1 cellular context compared by ENCODE assay signal in the genomic region with DNA sequence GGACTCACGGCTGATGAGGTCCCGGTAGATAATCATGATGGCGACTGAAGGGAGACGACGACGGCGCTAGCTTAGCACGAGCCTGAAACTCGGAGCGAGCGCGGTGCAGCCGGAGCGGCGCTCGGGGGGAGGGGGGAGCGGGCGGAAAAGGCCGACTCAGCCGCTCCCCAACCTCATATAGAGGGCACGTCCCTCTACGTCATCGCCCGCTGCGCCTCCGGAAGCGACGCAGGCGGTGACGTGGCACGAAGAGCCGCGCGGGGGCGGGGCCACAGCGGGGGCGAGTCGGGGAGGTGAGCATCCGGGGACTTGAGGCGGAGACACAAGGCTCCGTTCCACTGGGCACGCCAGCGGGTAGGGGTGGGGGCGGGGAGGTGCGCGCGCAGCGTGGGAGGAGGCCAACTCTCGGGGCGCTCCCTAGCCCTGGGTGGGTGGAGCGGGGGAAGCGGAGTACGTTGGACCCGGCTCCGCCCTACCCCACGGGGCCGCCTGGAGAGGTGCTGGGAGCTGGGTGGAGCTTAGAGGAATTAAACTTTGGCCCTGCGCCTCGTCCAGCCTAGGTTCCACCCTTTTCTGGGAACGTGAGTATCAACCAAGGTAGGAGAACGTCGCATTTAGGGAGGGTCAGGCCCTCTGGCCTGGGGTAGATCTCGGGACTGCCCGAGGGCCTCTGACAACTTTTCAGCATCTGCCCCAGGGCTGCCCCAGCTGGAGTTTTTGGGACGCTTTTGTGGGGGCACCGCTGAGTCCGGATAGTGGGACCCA.
TF ChIP-seq lines count a peak whose summit lies in the region.

A gene (minus strand): TSS at position 150 of the 765 bp plus-strand sequence. CDS start 114 bp downstream, at position 36.

TF ChIP-seq in HepG2, 621 proteins besides CTCF, POLR2A, EP300 and RAD21 (continued from another document and continues in another):
- TF ChIP-seq GFI1 (CRISPR knock-in tag; IDR thresholded peaks at IDR 0.05; ENCODE audit: borderline replicate concordance) (0 out of 2 replicates have a peak, but pooled peaks have one; percentile 31), HCFC1 (IDR thresholded peaks at IDR 0.05; ENCODE audit: low read depth, low read length) (peak; percentile 64), SPEN (CRISPR knock-in tag; IDR thresholded peaks at IDR 0.05; ENCODE audit: low read depth) (peak; percentile 79; the same call in 1 of the 2 replicates), AGO1 (IDR thresholded peaks at IDR 0.05; ENCODE audit: low read depth, low read length, poor library complexity, severe bottlenecking) (peak; percentile 34), ADNP (CRISPR knock-in tag; IDR thresholded peaks at IDR 0.05) (no peak), DMAP1 (CRISPR knock-in tag; IDR thresholded peaks at IDR 0.05) (peak; percentile 79), KAT7 (CRISPR knock-in tag; IDR thresholded peaks at IDR 0.05; ENCODE audit: borderline replicate concordance) (peak; percentile 67; the same call in 1 of the 2 replicates), HDAC1 (CRISPR knock-in tag; IDR thresholded peaks at IDR 0.05) (peak; percentile 71), ZNF34 (CRISPR knock-in tag; IDR thresholded peaks at IDR 0.05; ENCODE audit: borderline replicate concordance) (peak; percentile 4; the same call in 1 of the 2 replicates), CBFB (CRISPR knock-in tag; IDR thresholded peaks at IDR 0.05) (no peak), SRSF1 (optimal IDR thresholded peaks at IDR 0.05; ENCODE audit: low read depth, low read length) (no peak), MXI1 (IDR thresholded peaks at IDR 0.05; ENCODE audit: borderline replicate concordance, low read depth, low read length) (peak; percentile 64; the same call in 1 of the 3 replicates), DR1 (CRISPR knock-in tag; IDR thresholded peaks at IDR 0.05) (peak; percentile 98), SP5 (CRISPR knock-in tag; IDR thresholded peaks at IDR 0.05; ENCODE audit: borderline replicate concordance, low read depth) (peak; percentile 88), ZNF572 (CRISPR knock-in tag; IDR thresholded peaks at IDR 0.05) (peak; percentile 69; the same call in 1 of the 2 replicates), ZNF143 (CRISPR knock-in tag; IDR thresholded peaks at IDR 0.05) (0 out of 2 replicates have a peak, but pooled peaks have one; percentile 43), SMAD3 (CRISPR knock-in tag; IDR thresholded peaks at IDR 0.05) (0 out of 2 replicates have a peak, but pooled peaks have one; percentile 67), ZNF451 (CRISPR knock-in tag; IDR thresholded peaks at IDR 0.05) (no peak), DNMT1 (CRISPR knock-in tag; IDR thresholded peaks at IDR 0.05) (0 out of 2 replicates have a peak, but pooled peaks have one; percentile 9), ZNF326 (CRISPR knock-in tag; IDR thresholded peaks at IDR 0.05; ENCODE audit: borderline replicate concordance) (no peak), ZMYM2 (CRISPR knock-in tag; IDR thresholded peaks at IDR 0.05) (no peak), YEATS4 (CRISPR knock-in tag; IDR thresholded peaks at IDR 0.05; ENCODE audit: borderline replicate concordance) (peak; percentile 86; the same call in 1 of the 2 replicates), ZIK1 (CRISPR knock-in tag; IDR thresholded peaks at IDR 0.05; ENCODE audit: borderline replicate concordance, low read depth) (no peak), ELF4 (CRISPR knock-in tag; IDR thresholded peaks at IDR 0.05; ENCODE audit: borderline replicate concordance) (0 out of 2 replicates have a peak, but pooled peaks have one; percentile 38), ZNF724P (CRISPR knock-in tag; IDR thresholded peaks at IDR 0.05; ENCODE audit: borderline replicate concordance) (peak; percentile 9; the same call in 1 of the 2 replicates), POGZ (CRISPR knock-in tag; IDR thresholded peaks at IDR 0.05) (peak; percentile 92), ZNF776 (CRISPR knock-in tag; IDR thresholded peaks at IDR 0.05) (peak; percentile 76; the same call in 1 of the 2 replicates), ZNF775 (CRISPR knock-in tag; IDR thresholded peaks at IDR 0.05; ENCODE audit: borderline replicate concordance) (no peak), ZNF292 (CRISPR knock-in tag; IDR thresholded peaks at IDR 0.05; ENCODE audit: borderline replicate concordance, low read depth) (0 out of 2 replicates have a peak, but pooled peaks have one; percentile 43), ELF3 (CRISPR knock-in tag; IDR thresholded peaks at IDR 0.05) (peak; percentile 4; the same call in 1 of the 2 replicates), ZNF552 (CRISPR knock-in tag; IDR thresholded peaks at IDR 0.05; ENCODE audit: borderline replicate concordance) (no peak; the same call in 1 of the 2 replicates), DPF2 (CRISPR knock-in tag; IDR thresholded peaks at IDR 0.05; ENCODE audit: borderline replicate concordance, low read depth) (no peak), GPN1 (CRISPR knock-in tag; IDR thresholded peaks at IDR 0.05; ENCODE audit: borderline replicate concordance) (no peak)
- TF ChIP-seq, protein P1, sequence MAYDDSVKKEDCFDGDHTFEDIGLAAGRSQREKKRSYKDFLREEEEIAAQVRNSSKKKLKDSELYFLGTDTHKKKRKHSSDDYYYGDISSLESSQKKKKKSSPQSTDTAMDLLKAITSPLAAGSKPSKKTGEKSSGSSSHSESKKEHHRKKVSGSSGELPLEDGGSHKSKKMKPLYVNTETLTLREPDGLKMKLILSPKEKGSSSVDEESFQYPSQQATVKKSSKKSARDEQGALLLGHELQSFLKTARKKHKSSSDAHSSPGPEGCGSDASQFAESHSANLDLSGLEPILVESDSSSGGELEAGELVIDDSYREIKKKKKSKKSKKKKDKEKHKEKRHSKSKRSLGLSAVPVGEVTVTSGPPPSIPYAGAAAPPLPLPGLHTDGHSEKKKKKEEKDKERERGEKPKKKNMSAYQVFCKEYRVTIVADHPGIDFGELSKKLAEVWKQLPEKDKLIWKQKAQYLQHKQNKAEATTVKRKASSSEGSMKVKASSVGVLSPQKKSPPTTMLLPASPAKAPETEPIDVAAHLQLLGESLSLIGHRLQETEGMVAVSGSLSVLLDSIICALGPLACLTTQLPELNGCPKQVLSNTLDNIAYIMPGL (CRISPR knock-in tag; IDR thresholded peaks at IDR 0.05; ENCODE audit: borderline replicate concordance in 1 of 2, low read depth in 1 of 2): no peak
- TF ChIP-seq, protein P2, sequence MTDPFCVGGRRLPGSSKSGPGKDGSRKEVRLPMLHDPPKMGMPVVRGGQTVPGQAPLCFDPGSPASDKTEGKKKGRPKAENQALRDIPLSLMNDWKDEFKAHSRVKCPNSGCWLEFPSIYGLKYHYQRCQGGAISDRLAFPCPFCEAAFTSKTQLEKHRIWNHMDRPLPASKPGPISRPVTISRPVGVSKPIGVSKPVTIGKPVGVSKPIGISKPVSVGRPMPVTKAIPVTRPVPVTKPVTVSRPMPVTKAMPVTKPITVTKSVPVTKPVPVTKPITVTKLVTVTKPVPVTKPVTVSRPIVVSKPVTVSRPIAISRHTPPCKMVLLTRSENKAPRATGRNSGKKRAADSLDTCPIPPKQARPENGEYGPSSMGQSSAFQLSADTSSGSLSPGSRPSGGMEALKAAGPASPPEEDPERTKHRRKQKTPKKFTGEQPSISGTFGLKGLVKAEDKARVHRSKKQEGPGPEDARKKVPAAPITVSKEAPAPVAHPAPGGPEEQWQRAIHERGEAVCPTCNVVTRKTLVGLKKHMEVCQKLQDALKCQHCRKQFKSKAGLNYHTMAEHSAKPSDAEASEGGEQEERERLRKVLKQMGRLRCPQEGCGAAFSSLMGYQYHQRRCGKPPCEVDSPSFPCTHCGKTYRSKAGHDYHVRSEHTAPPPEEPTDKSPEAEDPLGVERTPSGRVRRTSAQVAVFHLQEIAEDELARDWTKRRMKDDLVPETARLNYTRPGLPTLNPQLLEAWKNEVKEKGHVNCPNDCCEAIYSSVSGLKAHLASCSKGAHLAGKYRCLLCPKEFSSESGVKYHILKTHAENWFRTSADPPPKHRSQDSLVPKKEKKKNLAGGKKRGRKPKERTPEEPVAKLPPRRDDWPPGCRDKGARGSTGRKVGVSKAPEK (CRISPR knock-in tag; IDR thresholded peaks at IDR 0.05; ENCODE audit: borderline replicate concordance): no peak
- TF ChIP-seq, protein P3, sequence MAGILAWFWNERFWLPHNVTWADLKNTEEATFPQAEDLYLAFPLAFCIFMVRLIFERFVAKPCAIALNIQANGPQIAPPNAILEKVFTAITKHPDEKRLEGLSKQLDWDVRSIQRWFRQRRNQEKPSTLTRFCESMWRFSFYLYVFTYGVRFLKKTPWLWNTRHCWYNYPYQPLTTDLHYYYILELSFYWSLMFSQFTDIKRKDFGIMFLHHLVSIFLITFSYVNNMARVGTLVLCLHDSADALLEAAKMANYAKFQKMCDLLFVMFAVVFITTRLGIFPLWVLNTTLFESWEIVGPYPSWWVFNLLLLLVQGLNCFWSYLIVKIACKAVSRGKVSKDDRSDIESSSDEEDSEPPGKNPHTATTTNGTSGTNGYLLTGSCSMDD (CRISPR knock-in tag; IDR thresholded peaks at IDR 0.05): no peak
- TF ChIP-seq, protein P4, sequence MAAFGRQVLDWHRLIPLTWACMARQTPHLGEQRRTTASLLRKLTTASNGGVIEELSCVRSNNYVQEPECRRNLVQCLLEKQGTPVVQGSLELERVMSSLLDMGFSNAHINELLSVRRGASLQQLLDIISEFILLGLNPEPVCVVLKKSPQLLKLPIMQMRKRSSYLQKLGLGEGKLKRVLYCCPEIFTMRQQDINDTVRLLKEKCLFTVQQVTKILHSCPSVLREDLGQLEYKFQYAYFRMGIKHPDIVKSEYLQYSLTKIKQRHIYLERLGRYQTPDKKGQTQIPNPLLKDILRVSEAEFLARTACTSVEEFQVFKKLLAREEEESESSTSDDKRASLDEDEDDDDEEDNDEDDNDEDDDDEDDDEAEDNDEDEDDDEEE (CRISPR knock-in tag; IDR thresholded peaks at IDR 0.05): peak; percentile 74; the same call in 1 of the 2 replicates
- TF ChIP-seq, protein P5, sequence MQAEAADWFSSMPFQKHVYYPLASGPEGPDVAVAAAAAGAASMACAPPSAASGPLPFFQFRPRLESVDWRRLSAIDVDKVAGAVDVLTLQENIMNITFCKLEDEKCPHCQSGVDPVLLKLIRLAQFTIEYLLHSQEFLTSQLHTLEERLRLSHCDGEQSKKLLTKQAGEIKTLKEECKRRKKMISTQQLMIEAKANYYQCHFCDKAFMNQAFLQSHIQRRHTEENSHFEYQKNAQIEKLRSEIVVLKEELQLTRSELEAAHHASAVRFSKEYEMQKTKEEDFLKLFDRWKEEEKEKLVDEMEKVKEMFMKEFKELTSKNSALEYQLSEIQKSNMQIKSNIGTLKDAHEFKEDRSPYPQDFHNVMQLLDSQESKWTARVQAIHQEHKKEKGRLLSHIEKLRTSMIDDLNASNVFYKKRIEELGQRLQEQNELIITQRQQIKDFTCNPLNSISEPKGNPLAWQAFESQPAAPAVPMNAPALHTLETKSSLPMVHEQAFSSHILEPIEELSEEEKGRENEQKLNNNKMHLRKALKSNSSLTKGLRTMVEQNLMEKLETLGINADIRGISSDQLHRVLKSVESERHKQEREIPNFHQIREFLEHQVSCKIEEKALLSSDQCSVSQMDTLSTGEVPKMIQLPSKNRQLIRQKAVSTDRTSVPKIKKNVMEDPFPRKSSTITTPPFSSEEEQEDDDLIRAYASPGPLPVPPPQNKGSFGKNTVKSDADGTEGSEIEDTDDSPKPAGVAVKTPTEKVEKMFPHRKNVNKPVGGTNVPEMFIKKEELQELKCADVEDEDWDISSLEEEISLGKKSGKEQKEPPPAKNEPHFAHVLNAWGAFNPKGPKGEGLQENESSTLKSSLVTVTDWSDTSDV (CRISPR knock-in tag; IDR thresholded peaks at IDR 0.05): 0 out of 2 replicates have a peak, but pooled peaks have one; percentile 48
- TF ChIP-seq, protein P6, sequence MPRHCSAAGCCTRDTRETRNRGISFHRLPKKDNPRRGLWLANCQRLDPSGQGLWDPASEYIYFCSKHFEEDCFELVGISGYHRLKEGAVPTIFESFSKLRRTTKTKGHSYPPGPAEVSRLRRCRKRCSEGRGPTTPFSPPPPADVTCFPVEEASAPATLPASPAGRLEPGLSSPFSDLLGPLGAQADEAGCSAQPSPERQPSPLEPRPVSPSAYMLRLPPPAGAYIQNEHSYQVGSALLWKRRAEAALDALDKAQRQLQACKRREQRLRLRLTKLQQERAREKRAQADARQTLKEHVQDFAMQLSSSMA (CRISPR knock-in tag; IDR thresholded peaks at IDR 0.05): peak; percentile 72; the same call in 1 of the 2 replicates
- TF ChIP-seq, protein P7, sequence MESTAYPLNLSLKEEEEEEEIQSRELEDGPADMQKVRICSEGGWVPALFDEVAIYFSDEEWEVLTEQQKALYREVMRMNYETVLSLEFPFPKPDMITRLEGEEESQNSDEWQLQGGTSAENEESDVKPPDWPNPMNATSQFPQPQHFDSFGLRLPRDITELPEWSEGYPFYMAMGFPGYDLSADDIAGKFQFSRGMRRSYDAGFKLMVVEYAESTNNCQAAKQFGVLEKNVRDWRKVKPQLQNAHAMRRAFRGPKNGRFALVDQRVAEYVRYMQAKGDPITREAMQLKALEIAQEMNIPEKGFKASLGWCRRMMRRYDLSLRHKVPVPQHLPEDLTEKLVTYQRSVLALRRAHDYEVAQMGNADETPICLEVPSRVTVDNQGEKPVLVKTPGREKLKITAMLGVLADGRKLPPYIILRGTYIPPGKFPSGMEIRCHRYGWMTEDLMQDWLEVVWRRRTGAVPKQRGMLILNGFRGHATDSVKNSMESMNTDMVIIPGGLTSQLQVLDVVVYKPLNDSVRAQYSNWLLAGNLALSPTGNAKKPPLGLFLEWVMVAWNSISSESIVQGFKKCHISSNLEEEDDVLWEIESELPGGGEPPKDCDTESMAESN (CRISPR knock-in tag; conservative IDR thresholded peaks at IDR 0.05): peak; percentile 39; the same call in 1 of the 2 replicates
- TF ChIP-seq, protein P8, sequence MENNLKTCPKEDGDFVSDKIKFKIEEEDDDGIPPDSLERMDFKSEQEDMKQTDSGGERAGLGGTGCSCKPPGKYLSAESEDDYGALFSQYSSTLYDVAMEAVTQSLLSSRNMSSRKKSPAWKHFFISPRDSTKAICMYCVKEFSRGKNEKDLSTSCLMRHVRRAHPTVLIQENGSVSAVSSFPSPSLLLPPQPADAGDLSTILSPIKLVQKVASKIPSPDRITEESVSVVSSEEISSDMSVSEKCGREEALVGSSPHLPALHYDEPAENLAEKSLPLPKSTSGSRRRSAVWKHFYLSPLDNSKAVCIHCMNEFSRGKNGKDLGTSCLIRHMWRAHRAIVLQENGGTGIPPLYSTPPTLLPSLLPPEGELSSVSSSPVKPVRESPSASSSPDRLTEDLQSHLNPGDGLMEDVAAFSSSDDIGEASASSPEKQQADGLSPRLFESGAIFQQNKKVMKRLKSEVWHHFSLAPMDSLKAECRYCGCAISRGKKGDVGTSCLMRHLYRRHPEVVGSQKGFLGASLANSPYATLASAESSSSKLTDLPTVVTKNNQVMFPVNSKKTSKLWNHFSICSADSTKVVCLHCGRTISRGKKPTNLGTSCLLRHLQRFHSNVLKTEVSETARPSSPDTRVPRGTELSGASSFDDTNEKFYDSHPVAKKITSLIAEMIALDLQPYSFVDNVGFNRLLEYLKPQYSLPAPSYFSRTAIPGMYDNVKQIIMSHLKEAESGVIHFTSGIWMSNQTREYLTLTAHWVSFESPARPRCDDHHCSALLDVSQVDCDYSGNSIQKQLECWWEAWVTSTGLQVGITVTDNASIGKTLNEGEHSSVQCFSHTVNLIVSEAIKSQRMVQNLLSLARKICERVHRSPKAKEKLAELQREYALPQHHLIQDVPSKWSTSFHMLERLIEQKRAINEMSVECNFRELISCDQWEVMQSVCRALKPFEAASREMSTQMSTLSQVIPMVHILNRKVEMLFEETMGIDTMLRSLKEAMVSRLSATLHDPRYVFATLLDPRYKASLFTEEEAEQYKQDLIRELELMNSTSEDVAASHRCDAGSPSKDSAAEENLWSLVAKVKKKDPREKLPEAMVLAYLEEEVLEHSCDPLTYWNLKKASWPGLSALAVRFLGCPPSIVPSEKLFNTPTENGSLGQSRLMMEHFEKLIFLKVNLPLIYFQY (CRISPR knock-in tag; IDR thresholded peaks at IDR 0.05; ENCODE audit: borderline replicate concordance): peak; percentile 29; the same call in 1 of the 2 replicates
